Comparison of ENCODE assay signal across 15 cellular contexts in the genomic region with DNA sequence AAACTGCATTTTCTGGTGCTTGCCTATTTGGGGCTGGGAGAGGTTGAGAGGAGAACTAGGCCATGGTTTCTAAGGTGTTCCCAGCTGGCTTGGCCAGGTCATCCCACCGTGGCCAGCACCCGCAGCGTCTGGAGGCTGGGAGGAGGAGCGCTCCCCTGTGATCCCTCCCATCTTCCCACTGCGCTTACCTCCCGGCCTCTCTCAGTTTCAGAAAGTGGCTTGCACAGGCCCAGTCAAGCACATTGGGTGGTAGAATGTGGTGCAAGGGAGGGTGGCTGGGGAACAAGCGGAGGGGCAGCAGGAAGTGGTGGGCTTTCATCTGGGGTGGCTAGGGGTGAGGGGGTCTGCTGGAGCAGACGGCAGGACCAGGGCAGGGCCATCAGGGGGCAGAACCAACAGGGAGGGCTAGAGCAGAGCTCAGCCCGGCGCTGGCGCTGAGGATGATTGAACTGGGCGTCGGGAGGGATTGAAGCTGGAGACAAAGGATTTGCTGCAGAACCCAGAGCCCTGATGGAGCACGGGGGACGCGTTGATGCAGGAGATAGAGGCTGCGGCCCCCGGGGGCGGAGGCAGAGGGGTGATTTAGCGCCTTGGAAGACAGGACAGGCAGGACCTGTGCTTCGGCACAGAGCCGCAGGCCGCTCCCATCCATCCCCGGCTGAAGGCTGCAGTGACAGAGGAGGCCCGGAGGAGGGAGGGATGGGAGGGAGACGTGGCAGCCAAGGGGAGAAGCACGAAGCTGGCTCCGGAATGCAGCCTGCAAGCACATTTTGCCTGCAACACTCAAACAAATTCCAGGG.
A peak's percentile ranks its signal among the peaks of the same experiment; 100 is the strongest.
DNase-seq lines count a peak whose midpoint lies in the region; ATAC-seq, FAIRE-seq and TF ChIP-seq lines count a peak whose summit lies in the region.
"Had no signal": no experiment of that assay in that cellular context is flagged by ENCODE, and none has a peak within 500 bp of the region (broad histone marks: within the 10 kb centered on the region; RNA-seq: fewer than 3 reads in every experiment).

No MANE protein-coding gene starts in this region.

- H3K9me3 Mint-ChIP-seq in GM23338, result no peaks in the 10 kb centered on the region; the same call in 2 of the 3 replicates
- no peaks in the 10 kb centered on the region for H3K9me3 Mint-ChIP-seq in central memory CD8-positive, alpha-beta T cell
- H3K9me3 Mint-ChIP-seq: activated CD4-positive, alpha-beta T cell treated with anti-CD3 and anti-CD28 coated beads, Interleukin-2, amount 10 ng/mL, durations not matched to agents 7 days and 5 days had no signal

- intact Hi-C loops in pancreas (cut with DNase I), result no loop called here

- 0 out of 4 replicates have a peak, but pooled peaks of 1 of the 2 experiments have one; percentile 9 for TF ChIP-seq CTCF in GM23338 (conservative IDR thresholded peaks at IDR 0.05; ENCODE audit: low read depth in 2 of 2)
- peak; percentile 18 for TF ChIP-seq CTCF in retinal pigment epithelial cell (conservative IDR thresholded peaks at IDR 0.05; ENCODE audit: low read depth, low read length)
- no peak for TF ChIP-seq CTCF in pancreas (IDR thresholded peaks at IDR 0.05)

- H3K27ac Mint-ChIP-seq in GM23338, result no peak overlapping the region
- no peak overlapping the region for H3K27ac Mint-ChIP-seq in central memory CD8-positive, alpha-beta T cell (ENCODE audit: low read depth)
- H3K27ac Mint-ChIP-seq: activated CD4-positive, alpha-beta T cell treated with anti-CD3 and anti-CD28 coated beads, Interleukin-2, amount 10 ng/mL, durations not matched to agents 7 days and 5 days had no signal

- peaks cover 11% of the 10 kb centered on the region for H3K27me3 Mint-ChIP-seq in GM23338 (ENCODE audit: insufficient read depth, low read depth, poor library complexity)
- peaks cover 55% of the 10 kb centered on the region for H3K27me3 Mint-ChIP-seq in central memory CD8-positive, alpha-beta T cell

- FAIRE-seq in pancreas (lab: Jason Lieb, UNC), result no peak
- FAIRE-seq: colon had no signal

- DNase-seq in GM23338 (ENCODE audit: low spot score), result peak; percentile 78
- no peak for DNase-seq in central memory CD8-positive, alpha-beta T cell (ENCODE audit: low spot score in 2 of 2)
- DNase-seq in iris pigment epithelial cell (ENCODE audit: low read depth), result peak; percentile 9
- DNase-seq in retinal pigment epithelial cell (ENCODE audit: low read depth), result peak; percentile 61
- DNase-seq in pancreas, result no peak
- no peak for DNase-seq in Karpas-422
- no peak for DNase-seq in KBM-7
- DNase-seq: activated CD4-positive, alpha-beta T cell treated with anti-CD3 and anti-CD28 coated beads, Interleukin-2, amount 10 ng/mL, durations not matched to agents 7 days and 5 days; activated effector memory CD4-positive, alpha-beta T cell treated with Interleukin-2 at 50 U/mL for 16 hours; gastrocnemius medialis; lower lobe of right lung; PC-3 had no signal

- ATAC-seq in GM23338 (peak; percentile 41), pancreas (no peak), GM19023 (IDR thresholded peaks at IDR 0.05; ENCODE audit: unreplicated experiment) (no peak)
- ATAC-seq in central memory CD8-positive, alpha-beta T cell (replicated peaks; ENCODE audit: extremely low read depth, poor library complexity, severe bottlenecking), result peak; percentile 14
- ATAC-seq: gastrocnemius medialis, lower lobe of right lung, PC-3, sciatic nerve had no signal

- H3K79me2 ChIP-seq in GM23338 (replicated peaks; ENCODE audit: insufficient read depth) (0 out of 2 replicates have a peak, but pooled peaks cover 4% of the 10 kb centered on the region), Karpas-422 (ENCODE audit: low read length) (no peaks in the 10 kb centered on the region)

- H3K4me1 ChIP-seq in GM23338 (ENCODE audit: insufficient read depth), result peaks cover 28% of the 10 kb centered on the region
- no peaks in the 10 kb centered on the region for H3K4me1 ChIP-seq in pancreas
- no peaks in the 10 kb centered on the region for H3K4me1 ChIP-seq in Karpas-422 (ENCODE audit: low read length)
- H3K4me1 ChIP-seq: gastrocnemius medialis, lower lobe of right lung had no signal

- peaks cover 7% of the 10 kb centered on the region; the same call in 1 of the 2 replicates for H3K9me2 ChIP-seq in GM23338 (ENCODE audit: insufficient read depth)
- no peaks in the 10 kb centered on the region for H3K9me2 ChIP-seq in Karpas-422 (replicated peaks; ENCODE audit: insufficient read depth, low read length)

- in situ Hi-C loops in KBM-7 (cut with MboI; ENCODE audit: low pct_unique_long_range_greater_than_20kb, low sequenced_read_pairs), result no loop called here

- no peaks in the 10 kb centered on the region for H3K36me3 ChIP-seq in GM23338 (ENCODE audit: insufficient read depth)
- H3K36me3 ChIP-seq in pancreas, result no peaks in the 10 kb centered on the region
- no peaks in the 10 kb centered on the region for H3K36me3 ChIP-seq in Karpas-422 (ENCODE audit: insufficient read depth, low read length)
- H3K36me3 ChIP-seq: gastrocnemius medialis, lower lobe of right lung had no signal

- peaks cover 28% of the 10 kb centered on the region for H3K4me1 Mint-ChIP-seq in GM23338
- no peaks in the 10 kb centered on the region for H3K4me1 Mint-ChIP-seq in central memory CD8-positive, alpha-beta T cell
- H3K4me1 Mint-ChIP-seq: activated CD4-positive, alpha-beta T cell treated with anti-CD3 and anti-CD28 coated beads, Interleukin-2, amount 10 ng/mL, durations not matched to agents 7 days and 5 days had no signal

- no peaks in the 10 kb centered on the region; the same call in 1 of the 3 replicates for H3K36me3 Mint-ChIP-seq in GM23338 (ENCODE audit: low read depth)
- H3K36me3 Mint-ChIP-seq in central memory CD8-positive, alpha-beta T cell (ENCODE audit: insufficient read depth), result no peaks in the 10 kb centered on the region

- H3K4me3 ChIP-seq in GM23338 (no peak overlapping the region), retinal pigment epithelial cell (ENCODE audit: low read length) (no peak overlapping the region), pancreas (no peak overlapping the region), Karpas-422 (ENCODE audit: low read length) (no peak overlapping the region)
- H3K4me3 ChIP-seq: gastrocnemius medialis, lower lobe of right lung had no signal

- H3F3A ChIP-seq in GM23338 (replicated peaks; ENCODE audit: low read depth), result peaks cover 10% of the 10 kb centered on the region; the same call in 1 of the 2 replicates

- H3K27me3 ChIP-seq in GM23338 (ENCODE audit: insufficient read depth) (no peaks in the 10 kb centered on the region), pancreas (no peaks in the 10 kb centered on the region), Karpas-422 (ENCODE audit: low read length) (no peaks in the 10 kb centered on the region)
- H3K27me3 ChIP-seq: gastrocnemius medialis had no signal

- H4K20me1 ChIP-seq in GM23338 (replicated peaks; ENCODE audit: insufficient read depth) (no peaks in the 10 kb centered on the region), Karpas-422 (ENCODE audit: insufficient read depth, low read depth, low read length) (no peaks in the 10 kb centered on the region)

- H3K9me3 ChIP-seq in pancreas (no peaks in the 10 kb centered on the region), Karpas-422 (ENCODE audit: low read length) (no peaks in the 10 kb centered on the region)
- H3K9me3 ChIP-seq: gastrocnemius medialis, lower lobe of right lung had no signal

- peak overlapping the region; percentile 38; the same call in 1 of the 2 replicates for H3K4me2 ChIP-seq in GM23338
- H3K4me2 ChIP-seq in Karpas-422 (ENCODE audit: low read depth, low read length, poor library complexity, severe bottlenecking), result no peak overlapping the region

- H2AFZ ChIP-seq in GM23338 (0 out of 2 replicates have a peak overlapping the region, but pooled peaks have one; percentile 56), Karpas-422 (ENCODE audit: low read length) (no peak overlapping the region)

- H3K4me3 Mint-ChIP-seq in GM23338, result no peak overlapping the region; the same call in 2 of the 3 replicates
- H3K4me3 Mint-ChIP-seq in central memory CD8-positive, alpha-beta T cell, result no peak overlapping the region
- H3K4me3 Mint-ChIP-seq: activated CD4-positive, alpha-beta T cell treated with anti-CD3 and anti-CD28 coated beads, Interleukin-2, amount 10 ng/mL, durations not matched to agents 7 days and 5 days had no signal

- no peak overlapping the region for H3K9ac ChIP-seq in Karpas-422 (ENCODE audit: low read length)

- 55 to 56% methylated on average over 28 of the region's 28 CpGs for WGBS in pancreas, 2 donors

- no peak overlapping the region for H3K27ac ChIP-seq in GM23338 (ENCODE audit: low read depth)
- no peak overlapping the region for H3K27ac ChIP-seq in pancreas
- no peak overlapping the region for H3K27ac ChIP-seq in Karpas-422 (ENCODE audit: low read length)
- H3K27ac ChIP-seq: gastrocnemius medialis, lower lobe of right lung had no signal

TF ChIP-seq in GM23338, 12 proteins besides CTCF, POLR2A, EP300 and RAD21 (continues in another document):
- TF ChIP-seq ZNF331 (CRISPR knock-in tag; IDR thresholded peaks at IDR 0.05; ENCODE audit: low read depth), result no peak

Comparison
In these comparisons a context has a peak if more than half of its experiments do, and no peak if none do; other contexts are left out.
1. ATAC-seq: peak in GM23338 (single experiment) and central memory CD8-positive, alpha-beta T cell (single experiment); none in pancreas (0 of 4) and GM19023 (single experiment).
2. DNase-seq: peak in GM23338 (single experiment), iris pigment epithelial cell (single experiment) and retinal pigment epithelial cell (single experiment); none in central memory CD8-positive, alpha-beta T cell (0 of 2), pancreas (0 of 6), Karpas-422 (single experiment) and KBM-7 (single experiment).